ENCODE assay signal across 1 cellular context in the genomic region with DNA sequence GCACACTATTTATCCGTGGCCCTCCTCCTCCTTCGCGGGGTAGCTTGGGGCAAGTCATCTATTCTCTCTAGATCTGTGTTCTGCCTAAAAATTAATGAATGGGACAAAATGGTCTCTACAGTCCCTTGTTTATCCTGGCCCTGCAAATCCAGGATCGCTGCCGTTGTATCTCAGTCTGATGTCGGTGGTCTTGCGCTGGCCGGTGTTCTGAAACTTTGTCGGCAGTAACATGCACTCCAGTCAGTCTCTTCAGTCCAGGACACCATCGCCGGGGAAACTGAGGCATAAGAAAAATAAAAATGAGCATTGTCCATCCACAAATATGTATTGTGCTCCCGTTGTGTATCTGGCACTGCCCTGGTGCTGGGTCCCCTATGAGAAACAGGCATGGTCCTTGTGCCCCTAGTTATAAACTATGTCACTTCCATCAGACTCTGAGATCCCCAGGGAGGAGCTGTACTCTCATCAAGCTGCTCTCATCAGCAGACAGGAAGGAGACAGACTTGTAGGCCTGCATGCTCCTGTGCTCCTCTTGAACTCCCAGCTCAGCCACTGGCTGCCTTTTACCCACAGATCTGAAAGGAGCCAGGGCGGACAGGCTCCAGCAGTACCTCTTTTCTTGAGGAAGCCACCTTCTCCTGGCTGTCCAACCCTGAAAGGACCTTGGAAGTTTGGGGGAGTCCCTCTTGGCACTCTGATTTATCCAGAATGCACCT.
TF ChIP-seq lines count a peak whose summit lies in the region.

No MANE protein-coding gene starts in this region.

TF ChIP-seq in H1, 55 proteins besides CTCF, POLR2A, EP300 and RAD21:
- TF ChIP-seq BACH1 (IDR thresholded peaks at IDR 0.05; ENCODE audit: low read length) (no peak), SUZ12 (IDR thresholded peaks at IDR 0.05; ENCODE audit: low read length) (0 out of 2 replicates have a peak, but pooled peaks have one; percentile 9)
